2 cellular contexts compared by ENCODE assay signal in genomic region chr4:84846985-84847384, GRCh38.
TF ChIP-seq lines count a peak whose summit lies in the region.

No MANE protein-coding gene starts in this region.

TF ChIP-seq in GM23338, 12 proteins besides CTCF, POLR2A, EP300 and RAD21 (continued from another document):
- TF ChIP-seq REST (IDR thresholded peaks at IDR 0.05; ENCODE audit: unreplicated experiment) (no peak), NANOG (IDR thresholded peaks at IDR 0.05; ENCODE audit: borderline replicate concordance) (no peak), ZNF331 (CRISPR knock-in tag; IDR thresholded peaks at IDR 0.05; ENCODE audit: low read depth) (no peak), ZNF462 (CRISPR knock-in tag; IDR thresholded peaks at IDR 0.05) (no peak), ETS1 (IDR thresholded peaks at IDR 0.05) (no peak)
TF ChIP-seq in GM23338: peak in this region for 0.

TF ChIP-seq in WTC11, 78 proteins besides CTCF, POLR2A, EP300 and RAD21 (continued from another document):
- no peak for TF ChIP-seq AFF4 (CRISPR knock-in tag; IDR thresholded peaks at IDR 0.05; ENCODE audit: borderline replicate concordance)
- TF ChIP-seq GTF2I (CRISPR knock-in tag; conservative IDR thresholded peaks at IDR 0.05) = no peak
- no peak for TF ChIP-seq E2F5 (CRISPR knock-in tag; IDR thresholded peaks at IDR 0.05)
- no peak for TF ChIP-seq ZNF532 (CRISPR knock-in tag; IDR thresholded peaks at IDR 0.05; ENCODE audit: borderline replicate concordance)
- no peak for TF ChIP-seq TEAD4 (CRISPR knock-in tag; IDR thresholded peaks at IDR 0.05)
- TF ChIP-seq ZNF671 (CRISPR knock-in tag; IDR thresholded peaks at IDR 0.05) = no peak
- no peak for TF ChIP-seq TP53 (CRISPR knock-in tag; IDR thresholded peaks at IDR 0.05)
- TF ChIP-seq GRHL2 (CRISPR knock-in tag; IDR thresholded peaks at IDR 0.05; ENCODE audit: insufficient replicate concordance, severe bottlenecking) = no peak
- TF ChIP-seq ESRRA (CRISPR knock-in tag; IDR thresholded peaks at IDR 0.05; ENCODE audit: borderline replicate concordance) = no peak
- no peak for TF ChIP-seq ARID4B (CRISPR knock-in tag; IDR thresholded peaks at IDR 0.05; ENCODE audit: borderline replicate concordance)
